ENCODE assay signal across 9 cellular contexts in genomic region chr6:5422321-5422915, GRCh38.
DNase-seq lines count a peak whose midpoint lies in the region; ATAC-seq, FAIRE-seq and TF ChIP-seq lines count a peak whose summit lies in the region.
"Had no signal": no experiment of that assay in that cellular context is flagged by ENCODE, and none has a peak within 500 bp of the region (broad histone marks: within the 10 kb centered on the region; RNA-seq: fewer than 3 reads in every experiment).

No MANE protein-coding gene starts in this region.

- H3K27ac ChIP-seq in A549: no peak overlapping the region
- no peak overlapping the region for H3K27ac ChIP-seq in neural progenitor cell

- POLR2A ChIA-PET in A549 (lab: Yijun Ruan, JAX): no interaction called here
- POLR2A ChIA-PET in GM10248 (lab: Yijun Ruan, JAX): no interaction called here

- no peaks in the 10 kb centered on the region for H4K20me1 ChIP-seq in neural progenitor cell (ENCODE audit: low read depth)

- H3K27me3 ChIP-seq in neural progenitor cell: no peaks in the 10 kb centered on the region

- no peak for TF ChIP-seq POLR2A in A549 (IDR thresholded peaks at IDR 0.05; ENCODE audit: low read length)

- WGBS in A549 (ENCODE audit: missing lambda C conversion rate): 88% methylated on average over 5 of the region's 5 CpGs

- no peaks in the 10 kb centered on the region for H3K79me2 ChIP-seq in neural progenitor cell (ENCODE audit: low read depth)

- no peaks in the 10 kb centered on the region for H3K36me3 ChIP-seq in neural progenitor cell

- no peak overlapping the region for H3K9ac ChIP-seq in neural progenitor cell

- H3K9me3 ChIP-seq in A549: no peaks in the 10 kb centered on the region
- no peaks in the 10 kb centered on the region for H3K9me3 ChIP-seq in neural progenitor cell (ENCODE audit: low read depth)

- DNase-seq in A549 (ENCODE audit: low read depth in 1 of 2, low spot score in 1 of 2): peak in 1 of 2 experiments; percentile 33
- peak; percentile 29 for DNase-seq in GM10248 (ENCODE audit: extremely low spot score)
- peak; percentile 67 for DNase-seq in NCI-H69 (lab: John Stamatoyannopoulos, UW)
- DNase-seq in dermis microvascular lymphatic vessel endothelial cell (ENCODE audit: low read depth in 2 of 2): peak; percentile 47 to 61
- peak; percentile 60 for DNase-seq in neural progenitor cell (ENCODE audit: low spot score)
- no peak for DNase-seq in omental fat pad (ENCODE audit: low spot score)
- no peak for DNase-seq in LoVo (ENCODE audit: low spot score)

- peaks cover 24% of the 10 kb centered on the region for H3K36me3 Mint-ChIP-seq in neural progenitor cell

- H3F3A ChIP-seq in neural progenitor cell (ENCODE audit: low read depth): no peaks in the 10 kb centered on the region

- H3K27ac Mint-ChIP-seq in neural progenitor cell: no peak overlapping the region
- H3K27ac Mint-ChIP-seq: stimulated activated naive CD8-positive, alpha-beta T cell treated with anti-CD3 and anti-CD28 coated beads, Interleukin-15, Interleukin-2, amounts not matched to agents 100 ng/mL and 50 ng/mL, for 24 hours had no signal

- peaks cover 3% of the 10 kb centered on the region for H3K27me3 Mint-ChIP-seq in neural progenitor cell (ENCODE audit: insufficient read depth, low read depth)
- H3K27me3 Mint-ChIP-seq: stimulated activated naive CD8-positive, alpha-beta T cell treated with anti-CD3 and anti-CD28 coated beads, Interleukin-15, Interleukin-2, amounts not matched to agents 100 ng/mL and 50 ng/mL, for 24 hours had no signal

- H3K4me1 ChIP-seq in A549 (no peaks in the 10 kb centered on the region), neural progenitor cell (peaks cover 3% of the 10 kb centered on the region)

- CTCF ChIA-PET in A549 (lab: Yijun Ruan, JAX) (interaction anchor here (0.6 to 1.3 kb wide), 2 partner anchors 12 to 13 kb away, joined by 3 to 5 read pairs; no protein-coding TSS in a partner anchor), GM10248 (lab: Yijun Ruan, JAX) (interaction anchor here (1.2 kb wide), 2 partner anchors 34 to 279 kb away, joined by 3 to 5 read pairs; no protein-coding TSS in a partner anchor)

- H2AFZ ChIP-seq in neural progenitor cell (replicated peaks): no peak overlapping the region

- no peak overlapping the region for H3K4me3 Mint-ChIP-seq in neural progenitor cell
- H3K4me3 Mint-ChIP-seq: stimulated activated naive CD8-positive, alpha-beta T cell treated with anti-CD3 and anti-CD28 coated beads, Interleukin-15, Interleukin-2, amounts not matched to agents 100 ng/mL and 50 ng/mL, for 24 hours had no signal

- H3K9me3 Mint-ChIP-seq in neural progenitor cell: peaks cover 21% of the 10 kb centered on the region

- peak; percentile 46 to 60 for TF ChIP-seq RAD21 in A549 (conservative IDR thresholded peaks at IDR 0.05 in 1 of 2, IDR thresholded peaks at IDR 0.05 in 1 of 2)

- H3K4me3 ChIP-seq in A549 (no peak overlapping the region), neural progenitor cell (no peak overlapping the region)

- ATAC-seq in A549 (peak; percentile 68 to 72; a peak in 3 of 6 replicates), HG02623 (IDR thresholded peaks at IDR 0.05; ENCODE audit: unreplicated experiment) (no peak), omental fat pad (ENCODE audit: low FRiP score) (no peak)

- no peak for TF ChIP-seq EP300 in A549 (IDR thresholded peaks at IDR 0.05)

- H3K4me2 ChIP-seq in A549 (no peak overlapping the region), neural progenitor cell (no peak overlapping the region)

- peaks cover 6% of the 10 kb centered on the region for H3K4me1 Mint-ChIP-seq in neural progenitor cell

- no peak for FAIRE-seq in A549 (lab: Jason Lieb, UNC)

- peak; percentile 43 for TF ChIP-seq CTCF in A549 (IDR thresholded peaks at IDR 0.05)
- peak; percentile 26 for TF ChIP-seq CTCF in GM10248 (IDR thresholded peaks at IDR 0.05; ENCODE audit: control extremely low read depth, extremely low read depth, low read depth, missing control alignments)
- peak; percentile 69 for TF ChIP-seq CTCF in neural progenitor cell (IDR thresholded peaks at IDR 0.05)
- TF ChIP-seq CTCF in omental fat pad (IDR thresholded peaks at IDR 0.05): no peak

TF ChIP-seq in A549, 52 proteins besides CTCF, POLR2A, EP300 and RAD21:
- no peak for TF ChIP-seq CBX8 (IDR thresholded peaks at IDR 0.05)
- peak; percentile 62; the same call in 1 of the 2 replicates for TF ChIP-seq REST (IDR thresholded peaks at IDR 0.05)
- peak; percentile 31; the same call in 2 of the 3 replicates for TF ChIP-seq SMC3 (IDR thresholded peaks at IDR 0.05)

Comparison
In these comparisons a context has a peak if more than half of its experiments do, and no peak if none do; other contexts are left out.
1. ATAC-seq: peak in A549 (2 of 2); none in HG02623 (single experiment) and omental fat pad (single experiment).
2. DNase-seq: peak in GM10248 (single experiment), NCI-H69 (single experiment), dermis microvascular lymphatic vessel endothelial cell (2 of 2) and neural progenitor cell (single experiment); none in omental fat pad (single experiment) and LoVo (single experiment).
3. CTCF ChIP-seq: peak in A549 (single experiment), GM10248 (single experiment) and neural progenitor cell (single experiment); none in omental fat pad (0 of 3).